ENCODE assay signal across 20 cellular contexts in the genomic region with DNA sequence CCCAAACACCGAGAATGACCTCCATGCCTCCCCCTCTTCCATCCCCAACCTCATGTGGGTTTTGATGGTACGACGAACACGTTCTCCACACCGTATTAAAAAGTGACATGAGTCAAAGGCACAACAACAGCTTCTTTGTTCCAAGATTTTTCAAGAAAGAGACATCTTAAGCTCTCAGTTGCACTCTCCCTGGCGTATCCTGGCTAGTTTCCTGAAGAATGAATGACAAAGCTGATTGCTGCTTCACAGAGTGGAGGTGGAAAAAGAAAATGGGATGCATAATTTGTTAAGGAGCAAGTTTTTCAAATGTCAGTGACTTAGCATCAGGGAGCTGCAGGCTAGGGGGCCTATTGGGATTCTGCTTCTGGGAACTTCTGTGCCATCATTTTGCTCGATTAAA.
DNase-seq lines count a peak whose midpoint lies in the region; TF ChIP-seq lines count a peak whose summit lies in the region.
"Had no signal": no experiment of that assay in that cellular context is flagged by ENCODE, and none has a peak within 500 bp of the region (broad histone marks: within the 10 kb centered on the region; RNA-seq: fewer than 3 reads in every experiment).

No MANE protein-coding gene starts in this region.

- no peak overlapping the region for H3K4me2 ChIP-seq in neural cell (ENCODE audit: low read length)
- H3K4me2 ChIP-seq: A549 had no signal

- peaks cover 0 to 2% (median 0%) of the 10 kb centered on the region in 5 experiments for H3K9me3 Mint-ChIP-seq in brain
- H3K9me3 Mint-ChIP-seq: CD4-positive, alpha-beta memory T cell; H9; HFFc6 had no signal

- H3K9ac ChIP-seq in neural cell (ENCODE audit: low read length), result no peak overlapping the region
- no peak overlapping the region for H3K9ac ChIP-seq in colonic mucosa (ENCODE audit: low read depth in 2 of 2, low read length in 2 of 2)
- H3K9ac ChIP-seq: GM23248 had no signal

- H3K27ac ChIP-seq in neural cell (ENCODE audit: low read length), result peak overlapping the region; percentile 13
- no peak overlapping the region for H3K27ac ChIP-seq in stomach
- H3K27ac ChIP-seq in colonic mucosa, result no peak overlapping the region
- H3K27ac ChIP-seq: A549, GM23248 had no signal

- DNase-seq in COLO829 (ENCODE audit: low spot score) (peak; percentile 86), putamen (ENCODE audit: low spot score) (peak; percentile 73), HT-29 (ENCODE audit: low spot score) (no peak), stomach (no peak), colonic mucosa (no peak), HAP-1 (ENCODE audit: low spot score in 2 of 2) (no peak)
- DNase-seq: 8988T; ACHN; AML-193; C1 segment of cervical spinal cord; Caco-2; CD4-positive, alpha-beta memory T cell; DMS153; DND-41; GM23248; H9; HFFc6 had no signal

- no peaks in the 10 kb centered on the region for H3K4me1 ChIP-seq in stomach
- no peaks in the 10 kb centered on the region for H3K4me1 ChIP-seq in colonic mucosa
- no peaks in the 10 kb centered on the region for H3K4me1 ChIP-seq in HAP-1
- H3K4me1 ChIP-seq: A549, Caco-2 had no signal

- H3K79me2 ChIP-seq in neural cell (replicated peaks; ENCODE audit: insufficient read depth, low read length), result no peaks in the 10 kb centered on the region

- no peaks in the 10 kb centered on the region for H4K20me1 ChIP-seq in neural cell (ENCODE audit: insufficient read depth)

- H3K9me2 ChIP-seq in neural cell (ENCODE audit: insufficient read depth, low read length), result no peaks in the 10 kb centered on the region

- H3K4me1 Mint-ChIP-seq in brain, result peaks cover 11% of the 10 kb centered on the region
- H3K4me1 Mint-ChIP-seq: CD4-positive, alpha-beta memory T cell had no signal

- in situ Hi-C loops in HAP-1 (cut with MboI; ENCODE audit: low sequenced_read_pairs), result no loop called here

- H3K9me3 ChIP-seq in neural cell (ENCODE audit: low read length) (no peaks in the 10 kb centered on the region), stomach (no peaks in the 10 kb centered on the region), colonic mucosa (no peaks in the 10 kb centered on the region), HAP-1 (no peaks in the 10 kb centered on the region)
- H3K9me3 ChIP-seq: A549, Caco-2 had no signal

- no peaks in the 10 kb centered on the region for H3F3A ChIP-seq in neural cell (ENCODE audit: insufficient read depth, low read length, poor library complexity, severe bottlenecking)

- no peak for TF ChIP-seq EP300 in neural cell (conservative IDR thresholded peaks at IDR 0.05; ENCODE audit: poor library complexity, severe bottlenecking)
- no peak for TF ChIP-seq EP300 in stomach (IDR thresholded peaks at IDR 0.05)

- peaks cover 3% of the 10 kb centered on the region for H3K27me3 Mint-ChIP-seq in brain

- intact Hi-C loops in stomach (cut with DNase I; ENCODE audit: low total_unique reads), result no loop called here
- intact Hi-C loops in colonic mucosa (cut with DNase I), result no loop called here

- H2AFZ ChIP-seq in neural cell (ENCODE audit: low read depth, low read length), result no peak overlapping the region
- H2AFZ ChIP-seq: GM23248 had no signal

- H3K4me3 Mint-ChIP-seq in brain, result peak overlapping the region in 1 of 5 experiments; percentile 11
- H3K4me3 Mint-ChIP-seq: H9, HFFc6 had no signal

- TF ChIP-seq RAD21 in neural cell (conservative IDR thresholded peaks at IDR 0.05), result no peak

- H3K36me3 ChIP-seq in neural cell (ENCODE audit: insufficient read depth, low read length) (no peaks in the 10 kb centered on the region), stomach (no peaks in the 10 kb centered on the region), colonic mucosa (no peaks in the 10 kb centered on the region), HAP-1 (replicated peaks) (no peaks in the 10 kb centered on the region)

- H3K27me3 ChIP-seq in neural cell (ENCODE audit: insufficient read depth, low read depth, low read length) (no peaks in the 10 kb centered on the region), stomach (peaks cover 0 to 6% (median 4%) of the 10 kb centered on the region in 3 donors), colonic mucosa (no peaks in the 10 kb centered on the region), HAP-1 (ENCODE audit: low read depth) (peaks cover 13% of the 10 kb centered on the region)

- peak overlapping the region in 3 of 5 experiments; percentile 34 to 80 (median 55) for H3K27ac Mint-ChIP-seq in brain
- H3K27ac Mint-ChIP-seq: CD4-positive, alpha-beta memory T cell; H9; HFFc6 had no signal

- no peak for TF ChIP-seq CTCF in brain (conservative IDR thresholded peaks at IDR 0.05)
- no peak for TF ChIP-seq CTCF in neural cell (IDR thresholded peaks at IDR 0.05; ENCODE audit: poor library complexity, severe bottlenecking)
- no peak for TF ChIP-seq CTCF in stomach (IDR thresholded peaks at IDR 0.05)
- TF ChIP-seq CTCF in colonic mucosa (IDR thresholded peaks at IDR 0.05), result no peak

- 59 to 78% (median 70%) methylated on average over 7 of the region's 7 CpGs for WGBS in stomach, 5 donors

- no peak for TF ChIP-seq POLR2A in stomach (IDR thresholded peaks at IDR 0.05)

- no peaks in the 10 kb centered on the region for H3K36me3 Mint-ChIP-seq in brain
- H3K36me3 Mint-ChIP-seq: CD4-positive, alpha-beta memory T cell had no signal

- H3K4me3 ChIP-seq in neural cell (ENCODE audit: low read length) (no peak overlapping the region), stomach (no peak overlapping the region), colonic mucosa (no peak overlapping the region), HAP-1 (no peak overlapping the region)
- H3K4me3 ChIP-seq: A549, GM23248 had no signal

TF ChIP-seq in neural cell, 6 proteins besides CTCF, POLR2A, EP300 and RAD21:
- no peak for TF ChIP-seq SMC3 (conservative IDR thresholded peaks at IDR 0.05; ENCODE audit: poor library complexity)
- TF ChIP-seq POLR2AphosphoS5 (IDR thresholded peaks at IDR 0.05), result no peak
- TF ChIP-seq EZH2 (IDR thresholded peaks at IDR 0.05; ENCODE audit: borderline replicate concordance, insufficient read depth, low read length, poor library complexity, severe bottlenecking), result no peak
- TF ChIP-seq, protein P1, sequence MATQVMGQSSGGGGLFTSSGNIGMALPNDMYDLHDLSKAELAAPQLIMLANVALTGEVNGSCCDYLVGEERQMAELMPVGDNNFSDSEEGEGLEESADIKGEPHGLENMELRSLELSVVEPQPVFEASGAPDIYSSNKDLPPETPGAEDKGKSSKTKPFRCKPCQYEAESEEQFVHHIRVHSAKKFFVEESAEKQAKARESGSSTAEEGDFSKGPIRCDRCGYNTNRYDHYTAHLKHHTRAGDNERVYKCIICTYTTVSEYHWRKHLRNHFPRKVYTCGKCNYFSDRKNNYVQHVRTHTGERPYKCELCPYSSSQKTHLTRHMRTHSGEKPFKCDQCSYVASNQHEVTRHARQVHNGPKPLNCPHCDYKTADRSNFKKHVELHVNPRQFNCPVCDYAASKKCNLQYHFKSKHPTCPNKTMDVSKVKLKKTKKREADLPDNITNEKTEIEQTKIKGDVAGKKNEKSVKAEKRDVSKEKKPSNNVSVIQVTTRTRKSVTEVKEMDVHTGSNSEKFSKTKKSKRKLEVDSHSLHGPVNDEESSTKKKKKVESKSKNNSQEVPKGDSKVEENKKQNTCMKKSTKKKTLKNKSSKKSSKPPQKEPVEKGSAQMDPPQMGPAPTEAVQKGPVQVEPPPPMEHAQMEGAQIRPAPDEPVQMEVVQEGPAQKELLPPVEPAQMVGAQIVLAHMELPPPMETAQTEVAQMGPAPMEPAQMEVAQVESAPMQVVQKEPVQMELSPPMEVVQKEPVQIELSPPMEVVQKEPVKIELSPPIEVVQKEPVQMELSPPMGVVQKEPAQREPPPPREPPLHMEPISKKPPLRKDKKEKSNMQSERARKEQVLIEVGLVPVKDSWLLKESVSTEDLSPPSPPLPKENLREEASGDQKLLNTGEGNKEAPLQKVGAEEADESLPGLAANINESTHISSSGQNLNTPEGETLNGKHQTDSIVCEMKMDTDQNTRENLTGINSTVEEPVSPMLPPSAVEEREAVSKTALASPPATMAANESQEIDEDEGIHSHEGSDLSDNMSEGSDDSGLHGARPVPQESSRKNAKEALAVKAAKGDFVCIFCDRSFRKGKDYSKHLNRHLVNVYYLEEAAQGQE (IDR thresholded peaks at IDR 0.05; ENCODE audit: borderline replicate concordance), result no peak
- TF ChIP-seq MXI1 (conservative IDR thresholded peaks at IDR 0.05; ENCODE audit: poor library complexity, severe bottlenecking), result no peak
- no peak for TF ChIP-seq TAF1 (IDR thresholded peaks at IDR 0.05; ENCODE audit: low read depth)

Comparison
In these comparisons a context has a peak if more than half of its experiments do, and no peak if none do; other contexts are left out.
1. DNase-seq: peak in COLO829 (single experiment) and putamen (single experiment); none in HT-29 (single experiment), stomach (single experiment), colonic mucosa (single experiment) and HAP-1 (0 of 2).